Comparison of ENCODE assay signal across 9 cellular contexts in genomic region chr10:32326119-32326518, GRCh38. TPM values are rescaled to one million over a fixed set of nuclear protein-coding genes. Genes with fewer than 3 reads are reported as not detected.
DNase-seq lines count a peak whose midpoint lies in the region; ATAC-seq and TF ChIP-seq lines count a peak whose summit lies in the region.
"Had no signal": no experiment of that assay in that cellular context is flagged by ENCODE, and none has a peak within 500 bp of the region (broad histone marks: within the 10 kb centered on the region; RNA-seq: fewer than 3 reads in every experiment).

No MANE protein-coding gene starts in this region.

- H3K27ac Mint-ChIP-seq in naive thymus-derived CD8-positive, alpha-beta T cell = peak overlapping the region in 7 of 10 donors; percentile 2 to 76 (median 11)

- H3K9me3 Mint-ChIP-seq in naive thymus-derived CD8-positive, alpha-beta T cell = no peaks in the 10 kb centered on the region

- no peaks in the 10 kb centered on the region for H3K9me3 ChIP-seq in sigmoid colon
- no peaks in the 10 kb centered on the region for H3K9me3 ChIP-seq in uterus

- peak overlapping the region in 9 of 10 donors; percentile 46 to 78 (median 61) for H3K4me3 Mint-ChIP-seq in naive thymus-derived CD8-positive, alpha-beta T cell

- H3K4me1 Mint-ChIP-seq in naive thymus-derived CD8-positive, alpha-beta T cell = peaks cover 39 to 95% (median 86%) of the 10 kb centered on the region in 4 donors

- no peaks in the 10 kb centered on the region for H3K27me3 ChIP-seq in sigmoid colon
- no peaks in the 10 kb centered on the region for H3K27me3 ChIP-seq in uterus

- DNase-seq in naive thymus-derived CD8-positive, alpha-beta T cell = no peak
- DNase-seq in sigmoid colon (no peak), posterior cingulate gyrus (no peak), uterus (no peak)
- DNase-seq: head of caudate nucleus had no signal

- no peak for TF ChIP-seq EP300 in sigmoid colon (IDR thresholded peaks at IDR 0.05)

- WGBS in sigmoid colon, 2 donors = 51 to 63% methylated on average over 4 of the region's 4 CpGs

- H3K36me3 ChIP-seq in sigmoid colon = no peaks in the 10 kb centered on the region
- no peaks in the 10 kb centered on the region for H3K36me3 ChIP-seq in uterus

- TF ChIP-seq CTCF in sigmoid colon (IDR thresholded peaks at IDR 0.05) (no peak), uterus (IDR thresholded peaks at IDR 0.05) (no peak)

- H3K27ac ChIP-seq in sigmoid colon (no peak overlapping the region), uterus (no peak overlapping the region)

- intact Hi-C loops in sigmoid colon (cut with DNase I) = no loop called here
- intact Hi-C loops in posterior cingulate gyrus (cut with DNase I) = no loop called here
- intact Hi-C loops in uterus (cut with DNase I; ENCODE audit: low total_unique reads) = no loop called here

- POLR2A ChIA-PET in naive thymus-derived CD8-positive, alpha-beta T cell (lab: Charles Lee) = no interaction called here

- H3K27me3 Mint-ChIP-seq in naive thymus-derived CD8-positive, alpha-beta T cell = no peaks in the 10 kb centered on the region

- H3K36me3 Mint-ChIP-seq in naive thymus-derived CD8-positive, alpha-beta T cell = peaks cover 0 to 35% (median 6%) of the 10 kb centered on the region in 3 donors

- no peak for TF ChIP-seq POLR2A in sigmoid colon (IDR thresholded peaks at IDR 0.05)
- TF ChIP-seq POLR2A in uterus (IDR thresholded peaks at IDR 0.05) = no peak

- ATAC-seq in GM18519 (IDR thresholded peaks at IDR 0.05; ENCODE audit: low FRiP score, unreplicated experiment) (peak; percentile 53), GM21528 (IDR thresholded peaks at IDR 0.05; ENCODE audit: low FRiP score, unreplicated experiment) (peak; percentile 61), HG03342 (IDR thresholded peaks at IDR 0.05; ENCODE audit: unreplicated experiment) (peak; percentile 72), GM21381 (IDR thresholded peaks at IDR 0.05; ENCODE audit: unreplicated experiment) (no peak)
- peak in 1 of 2 donors; percentile 20 for ATAC-seq in naive thymus-derived CD8-positive, alpha-beta T cell

- no peak overlapping the region for H3K4me3 ChIP-seq in sigmoid colon
- H3K4me3 ChIP-seq in uterus = no peak overlapping the region

- peaks cover 0 to 97% (median 91%) of the 10 kb centered on the region in 4 donors for H3K4me1 ChIP-seq in sigmoid colon
- H3K4me1 ChIP-seq in uterus = peaks cover 0 to 3% of the 10 kb centered on the region in 2 donors

RNA-seq across cellular contexts. Expression of gene EPC1, which starts 20.8 kb away (rescaled TPM):
- 100 to 1,000 TPM; 128 to 131 TPM for total RNA-seq in naive thymus-derived CD8-positive, alpha-beta T cell
- polyA plus RNA-seq in naive thymus-derived CD8-positive, alpha-beta T cell = 10 to 100 TPM; 36.9 to 48.5 (median 46.2) TPM
- total RNA-seq in sigmoid colon = 10 to 100 TPM; 42.6 to 54.3 (median 46.1) TPM
- 10 to 100 TPM; 13.2 to 16.4 (median 14.4) TPM for polyA plus RNA-seq in sigmoid colon
- total RNA-seq in uterus = 100 to 1,000 TPM in 1 of 4 donors, 10 to 100 TPM in 3; 34.7 to 109 (median 48.8) TPM
